1 cellular context compared by ENCODE assay signal in the genomic region with DNA sequence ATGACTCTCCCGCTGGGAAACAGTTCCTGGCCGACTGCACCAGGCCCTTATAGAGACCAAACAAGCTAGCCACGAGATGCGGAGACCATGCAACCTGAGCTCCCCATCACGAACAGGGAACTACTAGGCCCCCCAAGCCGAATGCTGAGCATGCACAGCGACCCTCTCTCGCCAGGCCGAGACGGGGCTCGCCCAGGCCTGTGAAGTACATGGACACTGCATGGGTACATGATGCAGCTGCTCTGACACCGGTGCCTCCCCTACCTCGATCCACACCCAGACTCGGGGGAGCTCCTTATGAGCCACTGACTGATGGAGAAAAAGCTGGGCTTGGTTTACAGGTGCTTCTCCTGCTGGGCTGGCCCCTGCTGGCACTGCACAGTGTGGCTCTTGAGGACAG.
TF ChIP-seq lines count a peak whose summit lies in the region.

No MANE protein-coding gene starts in this region.

TF ChIP-seq in IMR-90, 13 proteins besides CTCF, POLR2A, EP300 and RAD21 (continued from another document):
- TF ChIP-seq, protein P1, sequence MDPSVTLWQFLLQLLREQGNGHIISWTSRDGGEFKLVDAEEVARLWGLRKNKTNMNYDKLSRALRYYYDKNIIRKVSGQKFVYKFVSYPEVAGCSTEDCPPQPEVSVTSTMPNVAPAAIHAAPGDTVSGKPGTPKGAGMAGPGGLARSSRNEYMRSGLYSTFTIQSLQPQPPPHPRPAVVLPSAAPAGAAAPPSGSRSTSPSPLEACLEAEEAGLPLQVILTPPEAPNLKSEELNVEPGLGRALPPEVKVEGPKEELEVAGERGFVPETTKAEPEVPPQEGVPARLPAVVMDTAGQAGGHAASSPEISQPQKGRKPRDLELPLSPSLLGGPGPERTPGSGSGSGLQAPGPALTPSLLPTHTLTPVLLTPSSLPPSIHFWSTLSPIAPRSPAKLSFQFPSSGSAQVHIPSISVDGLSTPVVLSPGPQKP (IDR thresholded peaks at IDR 0.05; ENCODE audit: borderline replicate concordance, low read depth, low read length), result no peak
- TF ChIP-seq FOS (IDR thresholded peaks at IDR 0.05; ENCODE audit: low read depth, low read length), result no peak
- TF ChIP-seq BHLHE40 (IDR thresholded peaks at IDR 0.05; ENCODE audit: low read depth, low read length), result no peak
- TF ChIP-seq NFE2L2 (IDR thresholded peaks at IDR 0.05; ENCODE audit: low read depth, low read length), result no peak
- TF ChIP-seq, protein P2, sequence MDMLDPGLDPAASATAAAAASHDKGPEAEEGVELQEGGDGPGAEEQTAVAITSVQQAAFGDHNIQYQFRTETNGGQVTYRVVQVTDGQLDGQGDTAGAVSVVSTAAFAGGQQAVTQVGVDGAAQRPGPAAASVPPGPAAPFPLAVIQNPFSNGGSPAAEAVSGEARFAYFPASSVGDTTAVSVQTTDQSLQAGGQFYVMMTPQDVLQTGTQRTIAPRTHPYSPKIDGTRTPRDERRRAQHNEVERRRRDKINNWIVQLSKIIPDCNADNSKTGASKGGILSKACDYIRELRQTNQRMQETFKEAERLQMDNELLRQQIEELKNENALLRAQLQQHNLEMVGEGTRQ (IDR thresholded peaks at IDR 0.05; ENCODE audit: low read depth, low read length), result no peak
- no peak for TF ChIP-seq MXI1 (IDR thresholded peaks at IDR 0.05; ENCODE audit: borderline replicate concordance, low read depth, low read length)
- no peak for TF ChIP-seq MAFK (IDR thresholded peaks at IDR 0.05; ENCODE audit: low read depth, low read length)
